ENCODE assay signal across 1 cellular context in genomic region chr11:134911514-134912180, GRCh38.
TF ChIP-seq lines count a peak whose summit lies in the region.

No MANE protein-coding gene starts in this region.

TF ChIP-seq in HEK293, 187 proteins besides CTCF, POLR2A, EP300 and RAD21 (continued from another document):
- peak; percentile 65; the same call in 1 of the 2 replicates for TF ChIP-seq EGR2 (tag by site-specific recombination; IDR thresholded peaks at IDR 0.05; ENCODE audit: low read depth)
